8 cellular contexts compared by ENCODE assay signal in genomic region chr7:97835296-97836138, GRCh38. TPM values are rescaled to one million over a fixed set of nuclear protein-coding genes. Genes with fewer than 3 reads are reported as not detected.
DNase-seq lines count a peak whose midpoint lies in the region; ATAC-seq lines count a peak whose summit lies in the region.

No MANE protein-coding gene starts in this region.

- H2AFZ ChIP-seq in ACC112 (ENCODE audit: low read length, unreplicated experiment): peak overlapping the region; percentile 66

- H3K27ac ChIP-seq in ACC112 (ENCODE audit: low read depth, low read length): no peak overlapping the region

- H3K27me3 ChIP-seq in ACC112 (ENCODE audit: insufficient read depth, low read length): peaks cover 52% of the 10 kb centered on the region

- DNase-seq in NCI-H2171 treated with DMSO at 0.1 percent for 48 hours (lab: John Stamatoyannopoulos, UW): peak; percentile 64
- peak in 3 of 4 experiments; percentile 11 to 16 (median 15) for DNase-seq in activated CD4-positive, CD25-positive, alpha-beta regulatory T cell (lab: John Stamatoyannopoulos, UW)
- DNase-seq in cerebellum (ENCODE audit: low spot score): peak; percentile 12
- peak; percentile 56 for DNase-seq in left lobe of liver (ENCODE audit: low spot score)
- peak; percentile 18 to 26 (median 20) for DNase-seq in stimulated activated CD4-positive, alpha-beta T cell treated with anti-CD3 and anti-CD28 coated beads, TNF-alpha, amount 100 ng/mL, for 4 hours (ENCODE audit: low read depth in 3 of 3)

- ATAC-seq in GM18508 (IDR thresholded peaks at IDR 0.05; ENCODE audit: insufficient read depth, unreplicated experiment) (peak; percentile 95), HG03060 (IDR thresholded peaks at IDR 0.05; ENCODE audit: low read depth, unreplicated experiment) (peak; percentile 92), left lobe of liver (peak; percentile 90)

- H3K4me1 ChIP-seq in ACC112 (ENCODE audit: control insufficient read depth, insufficient read depth, low read length, unreplicated experiment): no peaks in the 10 kb centered on the region

- peak overlapping the region; percentile 61 for H3K4me3 ChIP-seq in ACC112 (ENCODE audit: low read depth, low read length)

- no peaks in the 10 kb centered on the region for H3K79me2 ChIP-seq in ACC112 (ENCODE audit: control insufficient read depth, insufficient read depth, low read length, unreplicated experiment)

- H3K36me3 ChIP-seq in ACC112 (ENCODE audit: insufficient read depth, low read length): no peaks in the 10 kb centered on the region

RNA-seq across cellular contexts. Expression of gene ASNS, which starts 36.7 kb away (rescaled TPM):
- total RNA-seq in cerebellum (30.8 TPM), left lobe of liver (1.2 TPM)

Comparison
In these comparisons a context has a peak if more than half of its experiments do, and no peak if none do; other contexts are left out.
1. DNase-seq: peak in every context shown above with its lines; median percentile 64 in NCI-H2171 treated with DMSO at 0.1 percent for 48 hours; 56 in left lobe of liver; 20 in stimulated activated CD4-positive, alpha-beta T cell treated with anti-CD3 and anti-CD28 coated beads, TNF-alpha, amount 100 ng/mL, for 4 hours; 15 in activated CD4-positive, CD25-positive, alpha-beta regulatory T cell; 12 in cerebellum.
2. RNA of gene ASNS, which starts 36.7 kb away (total RNA-seq): 30.8 TPM in cerebellum (single experiment); 1.2 TPM in left lobe of liver (single experiment); every median in the first group is over 10 times any median in the second.
3. Peak in every context shown above with its lines, with median percentiles within 50 percentile points of each other: ATAC-seq.